ENCODE assay signal across 15 cellular contexts in genomic region chr16:75062944-75063444, GRCh38. TPM values are rescaled to one million over a fixed set of nuclear protein-coding genes. Genes with fewer than 3 reads are reported as not detected.
A peak's percentile ranks its signal among the peaks of the same experiment; 100 is the strongest.
DNase-seq lines count a peak whose midpoint lies in the region; ATAC-seq and TF ChIP-seq lines count a peak whose summit lies in the region.
"Had no signal": no experiment of that assay in that cellular context is flagged by ENCODE, and none has a peak within 500 bp of the region (broad histone marks: within the 10 kb centered on the region; RNA-seq: fewer than 3 reads in every experiment).

No MANE protein-coding gene starts in this region.

- H3K23ac ChIP-seq in trophoblast cell (ENCODE audit: low read length), result no peak overlapping the region

- no peak overlapping the region for H2AFZ ChIP-seq in fibroblast of lung (ENCODE audit: low read length)
- H2AFZ ChIP-seq in trophoblast cell (ENCODE audit: insufficient read depth, low read length, poor library complexity), result peak overlapping the region; percentile 45
- no peak overlapping the region for H2AFZ ChIP-seq in Karpas-422 (ENCODE audit: low read length)

- H3K27me3 ChIP-seq in CD4-positive, CD25-positive, alpha-beta regulatory T cell (ENCODE audit: control insufficient read depth, insufficient read depth, low read length), result no peaks in the 10 kb centered on the region
- H3K27me3 ChIP-seq in HUES48 (ENCODE audit: control insufficient read depth, insufficient read depth, low read length) (no peaks in the 10 kb centered on the region), fibroblast of lung (ENCODE audit: control insufficient read depth, insufficient read depth, low read length) (no peaks in the 10 kb centered on the region), trophoblast cell (ENCODE audit: insufficient read depth, low read length) (no peaks in the 10 kb centered on the region), Karpas-422 (ENCODE audit: low read length) (no peaks in the 10 kb centered on the region)

- peak overlapping the region; percentile 76 for H2BK120ac ChIP-seq in trophoblast cell (ENCODE audit: insufficient read depth, low read length, poor library complexity)

- H3K36me3 ChIP-seq in CD4-positive, CD25-positive, alpha-beta regulatory T cell (ENCODE audit: control insufficient read depth, insufficient read depth, low read length), result no peaks in the 10 kb centered on the region
- H3K36me3 ChIP-seq in HUES48 (ENCODE audit: control insufficient read depth, insufficient read depth, low read length) (no peaks in the 10 kb centered on the region), fibroblast of lung (ENCODE audit: control insufficient read depth, insufficient read depth, low read length) (no peaks in the 10 kb centered on the region), trophoblast cell (ENCODE audit: control insufficient read depth in 1 of 2, insufficient read depth in 2 of 2, low read length in 2 of 2) (no peaks in the 10 kb centered on the region), Karpas-422 (ENCODE audit: insufficient read depth, low read length) (no peaks in the 10 kb centered on the region)

- peaks cover 12% of the 10 kb centered on the region for H3K79me1 ChIP-seq in trophoblast cell (ENCODE audit: low read length)

- peak overlapping the region in 2 of 3 donors; percentile 10 to 64 for H3K27ac Mint-ChIP-seq in CD4-positive, CD25-positive, alpha-beta regulatory T cell
- H3K27ac Mint-ChIP-seq: stimulated activated naive CD8-positive, alpha-beta T cell treated with anti-CD3 and anti-CD28 coated beads, Interleukin-15, Interleukin-2, amounts not matched to agents 100 ng/mL and 50 ng/mL, for 24 hours had no signal

- H2AK5ac ChIP-seq in trophoblast cell (ENCODE audit: low read length), result no peak overlapping the region

- peaks cover 15% of the 10 kb centered on the region for H3K79me2 ChIP-seq in fibroblast of lung (ENCODE audit: control insufficient read depth, insufficient read depth, low read length)
- H3K79me2 ChIP-seq in trophoblast cell (ENCODE audit: control insufficient read depth, insufficient read depth, low read length, poor library complexity), result peaks cover 12% of the 10 kb centered on the region
- no peaks in the 10 kb centered on the region for H3K79me2 ChIP-seq in Karpas-422 (ENCODE audit: low read length)

- no peak for TF ChIP-seq CTCF in fibroblast of lung (conservative IDR thresholded peaks at IDR 0.05 in 1 of 2, IDR thresholded peaks at IDR 0.05 in 1 of 2; ENCODE audit: low read depth in 1 of 2, low read length in 2 of 2)

- H3K9me3 ChIP-seq in CD4-positive, CD25-positive, alpha-beta regulatory T cell (ENCODE audit: control insufficient read depth in 2 of 2, low read length in 2 of 2), result no peaks in the 10 kb centered on the region
- H3K9me3 ChIP-seq in HUES48 (ENCODE audit: control insufficient read depth, insufficient read depth, low read length), result no peaks in the 10 kb centered on the region
- H3K9me3 ChIP-seq in fibroblast of lung (ENCODE audit: control insufficient read depth, insufficient read depth, low read depth, low read length), result no peaks in the 10 kb centered on the region
- H3K9me3 ChIP-seq in trophoblast cell (ENCODE audit: insufficient read depth, low read depth, low read length), result no peaks in the 10 kb centered on the region
- H3K9me3 ChIP-seq in Karpas-422 (ENCODE audit: low read length), result no peaks in the 10 kb centered on the region

- H4K91ac ChIP-seq in trophoblast cell (ENCODE audit: low read depth, low read length), result peak overlapping the region; percentile 70

- H3K4me1 ChIP-seq in CD4-positive, CD25-positive, alpha-beta regulatory T cell (ENCODE audit: control insufficient read depth, insufficient read depth, low read length, poor library complexity, severe bottlenecking), result no peaks in the 10 kb centered on the region
- H3K4me1 ChIP-seq in HUES48 (ENCODE audit: control insufficient read depth, insufficient read depth, low read length) (peaks cover 31% of the 10 kb centered on the region), fibroblast of lung (ENCODE audit: control insufficient read depth, extremely low read depth, insufficient read depth, low read length) (peaks cover 4% of the 10 kb centered on the region), trophoblast cell (ENCODE audit: control insufficient read depth in 1 of 2, insufficient read depth in 2 of 2, low read length in 2 of 2) (peaks cover 15 to 20% of the 10 kb centered on the region in 2 experiments), Karpas-422 (ENCODE audit: low read length) (no peaks in the 10 kb centered on the region; the same call in 1 of the 2 replicates)

- no peak overlapping the region for H3K4me3 ChIP-seq in CD4-positive, CD25-positive, alpha-beta regulatory T cell (ENCODE audit: low read depth, low read length)
- H3K4me3 ChIP-seq in HUES48 (ENCODE audit: low read depth, low read length), result no peak overlapping the region
- H3K4me3 ChIP-seq in fibroblast of lung (replicated peaks in 1 of 4; ENCODE audit: control extremely low read depth in 1 of 4, insufficient read depth in 1 of 4, low read depth in 3 of 4, low read length in 4 of 4), result no peak overlapping the region
- no peak overlapping the region for H3K4me3 ChIP-seq in trophoblast cell (ENCODE audit: low read depth, low read length)
- no peak overlapping the region for H3K4me3 ChIP-seq in Karpas-422 (ENCODE audit: low read length)

- no CpG with 5 or more reads among the region's 9 CpGs for WGBS in trophoblast cell (ENCODE audit: extremely low coverage, insufficient coverage, insufficient read length)

- DNase-seq in CD4-positive, CD25-positive, alpha-beta regulatory T cell, result no peak
- DNase-seq in fibroblast of lung (ENCODE audit: low read depth in 2 of 2) (no peak), trophoblast cell (peak; percentile 32 to 36), Karpas-422 (no peak), NCI-H1105 treated with DMSO at 0.1 percent for 48 hours (lab: John Stamatoyannopoulos, UW) (no peak), dermis blood vessel endothelial cell (no peak)
- DNase-seq: activated CD4-positive, alpha-beta T cell treated with anti-CD3 and anti-CD28 coated beads, Interleukin-2, amount 10 ng/mL, durations not matched to agents 7 days and 5 days; activated gamma-delta T cell; midbrain; NCI-H146; NCI-H510A had no signal

- H3K27me3 Mint-ChIP-seq in CD4-positive, CD25-positive, alpha-beta regulatory T cell, result peaks cover 4% of the 10 kb centered on the region
- H3K27me3 Mint-ChIP-seq: activated CD4-positive, alpha-beta T cell treated with anti-CD3 and anti-CD28 coated beads, Interleukin-2, amount 10 ng/mL, durations not matched to agents 7 days and 5 days had no signal

- H3K4me3 Mint-ChIP-seq in CD4-positive, CD25-positive, alpha-beta regulatory T cell, result no peak overlapping the region
- H3K4me3 Mint-ChIP-seq: activated CD4-positive, alpha-beta T cell treated with anti-CD3 and anti-CD28 coated beads, Interleukin-2, amount 10 ng/mL, durations not matched to agents 7 days and 5 days; stimulated activated naive CD8-positive, alpha-beta T cell treated with anti-CD3 and anti-CD28 coated beads, Interleukin-15, Interleukin-2, amounts not matched to agents 100 ng/mL and 50 ng/mL, for 24 hours had no signal

- peaks cover 3% of the 10 kb centered on the region for H3K36me3 Mint-ChIP-seq in CD4-positive, CD25-positive, alpha-beta regulatory T cell

- H4K20me1 ChIP-seq in fibroblast of lung (ENCODE audit: control insufficient read depth, extremely low read depth, insufficient read depth, low read length), result no peaks in the 10 kb centered on the region
- no peaks in the 10 kb centered on the region for H4K20me1 ChIP-seq in Karpas-422 (ENCODE audit: insufficient read depth, low read depth, low read length)

- peak overlapping the region; percentile 83 for H3K18ac ChIP-seq in trophoblast cell (ENCODE audit: low read length)

- no peaks in the 10 kb centered on the region for H3K9me2 ChIP-seq in Karpas-422 (replicated peaks; ENCODE audit: insufficient read depth, low read length)

- peak overlapping the region; percentile 72 for H2BK5ac ChIP-seq in trophoblast cell (ENCODE audit: low read depth, low read length, poor library complexity)

- peak overlapping the region; percentile 7 for H4K8ac ChIP-seq in trophoblast cell (ENCODE audit: low read depth, low read length)

- no peak for ATAC-seq in CD4-positive, CD25-positive, alpha-beta regulatory T cell (ENCODE audit: low read depth in 2 of 2)
- ATAC-seq in HG02763 (IDR thresholded peaks at IDR 0.05; ENCODE audit: unreplicated experiment), result no peak
- ATAC-seq: HCT116 had no signal

- peak overlapping the region; percentile 82 for H3K4ac ChIP-seq in trophoblast cell (ENCODE audit: low read depth, low read length)

- H3K9ac ChIP-seq in HUES48 (ENCODE audit: low read depth, low read length) (no peak overlapping the region), fibroblast of lung (ENCODE audit: insufficient read depth, low read length) (no peak overlapping the region), trophoblast cell (ENCODE audit: low read length) (no peak overlapping the region), Karpas-422 (ENCODE audit: low read length) (no peak overlapping the region)

- H4K12ac ChIP-seq in trophoblast cell (ENCODE audit: low read depth, low read length), result no peak overlapping the region

- no peak overlapping the region for H3K27ac ChIP-seq in CD4-positive, CD25-positive, alpha-beta regulatory T cell (ENCODE audit: insufficient read depth, low read length, poor library complexity, severe bottlenecking)
- peak overlapping the region; percentile 15 for H3K27ac ChIP-seq in HUES48 (ENCODE audit: low read depth, low read length)
- peak overlapping the region; percentile 30 for H3K27ac ChIP-seq in fibroblast of lung (ENCODE audit: insufficient read depth, low read length)
- H3K27ac ChIP-seq in trophoblast cell (ENCODE audit: low read depth, low read length), result peak overlapping the region; percentile 46
- no peak overlapping the region for H3K27ac ChIP-seq in Karpas-422 (ENCODE audit: low read length)

- peaks cover 4 to 33% (median 20%) of the 10 kb centered on the region in 4 donors for H3K4me1 Mint-ChIP-seq in CD4-positive, CD25-positive, alpha-beta regulatory T cell

- H2BK12ac ChIP-seq in trophoblast cell (ENCODE audit: low read length), result no peak overlapping the region

- H3K14ac ChIP-seq in trophoblast cell (ENCODE audit: low read length), result no peak overlapping the region

- H3K4me2 ChIP-seq in fibroblast of lung (ENCODE audit: extremely low read depth, insufficient read depth, low read length) (no peak overlapping the region), trophoblast cell (ENCODE audit: low read length) (no peak overlapping the region), Karpas-422 (ENCODE audit: low read depth, low read length, poor library complexity, severe bottlenecking) (no peak overlapping the region)

- no peaks in the 10 kb centered on the region for H3K9me3 Mint-ChIP-seq in CD4-positive, CD25-positive, alpha-beta regulatory T cell
- H3K9me3 Mint-ChIP-seq: activated CD4-positive, alpha-beta T cell treated with anti-CD3 and anti-CD28 coated beads, Interleukin-2, amount 10 ng/mL, durations not matched to agents 7 days and 5 days; stimulated activated naive CD8-positive, alpha-beta T cell treated with anti-CD3 and anti-CD28 coated beads, Interleukin-15, Interleukin-2, amounts not matched to agents 100 ng/mL and 50 ng/mL, for 24 hours had no signal

RNA-seq across cellular contexts. Expression of gene LDHD, which starts 53.6 kb away (rescaled TPM):
- not detected for total RNA-seq in CD4-positive, CD25-positive, alpha-beta regulatory T cell
- polyA plus RNA-seq in CD4-positive, CD25-positive, alpha-beta regulatory T cell, result under 1 TPM in 3 of 4 donors, not detected in 1; 0.10 to 0.32 (median 0.15) TPM
- 1.0 and 4.5 TPM in 2 replicates for total RNA-seq in fibroblast of lung
- 0.27 and 0.52 TPM in 2 replicates for polyA plus RNA-seq in fibroblast of lung
- 0.35 and 0.91 TPM in 2 replicates for polyA plus RNA-seq in fibroblast of lung (2012)
- polyA minus RNA-seq in fibroblast of lung (ENCODE audit: low replicate concordance), result 0.27 TPM in 1 of 2 replicates, not detected in the other
- polyA plus RNA-seq in trophoblast cell (2013), result 0.08 and 0.15 TPM in 2 replicates
- 0.79 TPM in 1 of 2 replicates, not detected in the other for total RNA-seq in Karpas-422 (2014; rRNA removed; shearing (Covaris generic); ENCODE audit: low replicate concordance)
- total RNA-seq in dermis blood vessel endothelial cell, result 1.7 and 2.1 TPM in 2 replicates

Comparison
In these comparisons a context has a peak if more than half of its experiments do, and no peak if none do; other contexts are left out.
1. DNase-seq: peak in trophoblast cell (2 of 2); none in CD4-positive, CD25-positive, alpha-beta regulatory T cell (0 of 3), fibroblast of lung (0 of 2), Karpas-422 (single experiment), NCI-H1105 treated with DMSO at 0.1 percent for 48 hours (single experiment) and dermis blood vessel endothelial cell (single experiment).
2. H3K27ac ChIP-seq: peak in HUES48 (single experiment), fibroblast of lung (single experiment) and trophoblast cell (single experiment); none in CD4-positive, CD25-positive, alpha-beta regulatory T cell (single experiment) and Karpas-422 (single experiment).